37 cellular contexts compared by ENCODE assay signal in the genomic region with DNA sequence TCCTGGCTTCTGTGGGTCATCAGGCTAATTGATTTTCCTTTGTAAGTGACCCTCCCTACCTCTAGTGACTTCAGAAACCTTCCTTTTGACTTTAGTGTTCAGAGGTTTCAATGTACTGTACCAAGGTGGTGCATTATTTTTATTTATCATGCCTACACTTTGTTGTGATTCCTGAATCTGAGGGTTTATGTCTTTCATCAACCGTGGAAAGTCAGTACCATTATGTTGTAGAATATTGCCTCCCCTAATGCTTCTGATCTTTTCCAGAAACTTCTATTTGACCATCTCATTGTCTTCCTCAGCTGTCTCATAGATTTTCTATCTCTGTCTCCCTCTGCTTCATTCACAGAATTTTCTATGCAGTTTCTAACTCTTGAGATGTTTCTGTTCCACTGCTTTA.
DNase-seq lines count a peak whose midpoint lies in the region; ATAC-seq, FAIRE-seq and TF ChIP-seq lines count a peak whose summit lies in the region.
"Had no signal": no experiment of that assay in that cellular context is flagged by ENCODE, and none has a peak within 500 bp of the region (broad histone marks: within the 10 kb centered on the region; RNA-seq: fewer than 3 reads in every experiment).

No MANE protein-coding gene starts in this region.

- DNase-seq in activated T-cell treated with anti-CD3 and anti-CD28 coated beads, Interleukin-2, amount 50 U/mL, for 72 hours = no peak
- DNase-seq in activated T-cell treated with anti-CD3 and anti-CD28 coated beads, Interleukin-2, amount 50 U/mL, for 1 hour = no peak
- no peak for DNase-seq in activated naive CD4-positive, alpha-beta T cell treated with anti-CD3 and anti-CD28 coated beads, Interleukin-2, amount 10 ng/mL, durations not matched to agents 7 days and 5 days
- no peak for DNase-seq in activated naive CD4-positive, alpha-beta T cell treated with anti-CD3 and anti-CD28 coated beads, Interleukin-2, amount 50 U/mL, for 72 hours (ENCODE audit: low spot score in 2 of 2)
- DNase-seq in GM12892 (ENCODE audit: insufficient read length) = no peak
- DNase-seq in mesenchymal stem cell = no peak
- DNase-seq: 8988T; ACHN; AML-193; BE2C; C1 segment of cervical spinal cord; Caco-2; Calu3; CD4-positive, alpha-beta memory T cell; CD4-positive, alpha-beta T cell; CD4-positive, CD25-positive, alpha-beta regulatory T cell; CD8-positive, alpha-beta memory T cell; CD8-positive, alpha-beta T cell; COR-L47; DMS 273 treated with DMSO at 0.1 percent for 48 hours; DMS153; DMS53; DMS79; DMS79 treated with DMSO at 0.1 percent for 48 hours; DND-41; EL had no signal

- ATAC-seq in activated T-cell treated with anti-CD3 and anti-CD28 coated beads, Interleukin-2, amount 50 U/mL, for 72 hours (replicated peaks in 1 of 2) = no peak
- no peak for ATAC-seq in activated naive CD4-positive, alpha-beta T cell treated with anti-CD3 and anti-CD28 coated beads, Interleukin-2, amount 50 U/mL, for 72 hours
- no peak for ATAC-seq in GM19463 (IDR thresholded peaks at IDR 0.05; ENCODE audit: unreplicated experiment)
- ATAC-seq: A549; CD8-positive, alpha-beta T cell had no signal

- no peaks in the 10 kb centered on the region for H3K9me3 ChIP-seq in HEK293 (ENCODE audit: control insufficient read depth, insufficient read depth, low read depth, low read length)
- peaks cover 60% of the 10 kb centered on the region for H3K9me3 ChIP-seq in mesenchymal stem cell (ENCODE audit: control insufficient read depth, low read length)
- H3K9me3 ChIP-seq: BE2C had no signal

- H3K79me1 ChIP-seq in mesenchymal stem cell (replicated peaks; ENCODE audit: low read length, poor library complexity, severe bottlenecking) = no peaks in the 10 kb centered on the region

- no peak overlapping the region for H3K4me2 ChIP-seq in mesenchymal stem cell (ENCODE audit: low read length, poor library complexity, severe bottlenecking)
- H3K4me2 ChIP-seq: A549; BLaER1; BLaER1 treated with 17β-estradiol and CSF1 and Interleukin-3, amounts not matched to agents 10 nM and 100 nM had no signal

- peak; percentile 51 for FAIRE-seq in GM12892 (lab: Jason Lieb, UNC)
- FAIRE-seq: A204.1, A549, D721Med had no signal

- H2BK12ac ChIP-seq in mesenchymal stem cell (ENCODE audit: low read length in 2 of 2) = no peak overlapping the region

- no peaks in the 10 kb centered on the region for H3K27me3 Mint-ChIP-seq in activated T-cell treated with anti-CD3 and anti-CD28 coated beads, Interleukin-2, amount 50 U/mL, for 72 hours (ENCODE audit: low read depth)
- no peaks in the 10 kb centered on the region for H3K27me3 Mint-ChIP-seq in activated naive CD4-positive, alpha-beta T cell treated with anti-CD3 and anti-CD28 coated beads, Interleukin-2, amount 10 ng/mL, durations not matched to agents 7 days and 5 days
- H3K27me3 Mint-ChIP-seq: B cell; CD4-positive, alpha-beta memory T cell; CD4-positive, alpha-beta T cell; CD4-positive, CD25-positive, alpha-beta regulatory T cell had no signal

- H2BK15ac ChIP-seq in mesenchymal stem cell (ENCODE audit: low read depth, poor library complexity, severe bottlenecking) = no peak overlapping the region

- no peak overlapping the region for H3K18ac ChIP-seq in mesenchymal stem cell (ENCODE audit: low read depth in 1 of 2, low read length in 2 of 2)

- H3K4me1 ChIP-seq in HEK293 (ENCODE audit: control insufficient read depth, insufficient read depth, low read length) (no peaks in the 10 kb centered on the region), mesenchymal stem cell (ENCODE audit: control insufficient read depth, insufficient read depth, low read depth, low read length) (peaks cover 3% of the 10 kb centered on the region)
- H3K4me1 ChIP-seq: A549; BE2C; BLaER1; BLaER1 treated with 17β-estradiol and CSF1 and Interleukin-3, amounts not matched to agents 10 nM and 100 nM; Caco-2 had no signal

- no peak overlapping the region for H2BK5ac ChIP-seq in mesenchymal stem cell (ENCODE audit: low read depth, low read length, poor library complexity, severe bottlenecking)

- H3K27ac ChIP-seq in HEK293 (ENCODE audit: extremely low read depth, low read depth, low read length) = no peak overlapping the region
- H3K27ac ChIP-seq in mesenchymal stem cell (ENCODE audit: low read length, poor library complexity, severe bottlenecking) = no peak overlapping the region
- H3K27ac ChIP-seq: 22Rv1; A549; BLaER1; BLaER1 treated with 17β-estradiol and CSF1 and Interleukin-3, amounts not matched to agents 10 nM and 100 nM; C4-2B had no signal

- no peak for TF ChIP-seq POLR2A in GM12892 (IDR thresholded peaks at IDR 0.05; ENCODE audit: low read depth, low read length)

- H3K9me3 Mint-ChIP-seq in activated T-cell treated with anti-CD3 and anti-CD28 coated beads, Interleukin-2, amount 50 U/mL, for 72 hours = peaks cover 5 to 6% of the 10 kb centered on the region in 2 donors
- peaks cover 18% of the 10 kb centered on the region for H3K9me3 Mint-ChIP-seq in activated naive CD4-positive, alpha-beta T cell treated with anti-CD3 and anti-CD28 coated beads, Interleukin-2, amount 10 ng/mL, durations not matched to agents 7 days and 5 days
- peaks cover 11 to 35% of the 10 kb centered on the region in 2 donors for H3K9me3 Mint-ChIP-seq in activated naive CD4-positive, alpha-beta T cell treated with anti-CD3 and anti-CD28 coated beads, Interleukin-2, amount 50 U/mL, for 72 hours

- H3K9ac ChIP-seq in mesenchymal stem cell (ENCODE audit: low read length) = no peak overlapping the region
- H3K9ac ChIP-seq: BLaER1; BLaER1 treated with 17β-estradiol and CSF1 and Interleukin-3, amounts not matched to agents 10 nM and 100 nM had no signal

- no peak overlapping the region for H4K91ac ChIP-seq in mesenchymal stem cell (ENCODE audit: low read length)

- no peak overlapping the region for H2AFZ ChIP-seq in mesenchymal stem cell (ENCODE audit: low read depth, low read length)

- H3K14ac ChIP-seq in mesenchymal stem cell (ENCODE audit: low read length in 2 of 2) = no peak overlapping the region

- no peaks in the 10 kb centered on the region for H3K4me1 Mint-ChIP-seq in activated T-cell treated with anti-CD3 and anti-CD28 coated beads, Interleukin-2, amount 50 U/mL, for 72 hours (ENCODE audit: low read depth)
- peaks cover 3% of the 10 kb centered on the region for H3K4me1 Mint-ChIP-seq in activated naive CD4-positive, alpha-beta T cell treated with anti-CD3 and anti-CD28 coated beads, Interleukin-2, amount 10 ng/mL, durations not matched to agents 7 days and 5 days
- H3K4me1 Mint-ChIP-seq: B cell; CD14-positive monocyte; CD4-positive, CD25-positive, alpha-beta regulatory T cell; CD8-positive, alpha-beta memory T cell had no signal

- H3K27ac Mint-ChIP-seq in activated T-cell treated with anti-CD3 and anti-CD28 coated beads, Interleukin-2, amount 50 U/mL, for 72 hours = peak overlapping the region; percentile 36
- H3K27ac Mint-ChIP-seq in activated naive CD4-positive, alpha-beta T cell treated with anti-CD3 and anti-CD28 coated beads, Interleukin-2, amount 10 ng/mL, durations not matched to agents 7 days and 5 days = peak overlapping the region; percentile 51
- no peak overlapping the region for H3K27ac Mint-ChIP-seq in activated naive CD4-positive, alpha-beta T cell treated with anti-CD3 and anti-CD28 coated beads, Interleukin-2, amount 50 U/mL, for 72 hours
- H3K27ac Mint-ChIP-seq: B cell; CD4-positive, alpha-beta memory T cell; CD4-positive, alpha-beta T cell; CD4-positive, CD25-positive, alpha-beta regulatory T cell; CD8-positive, alpha-beta T cell had no signal

- no peak overlapping the region for H2BK120ac ChIP-seq in mesenchymal stem cell (ENCODE audit: low read depth, low read length)

- H4K8ac ChIP-seq in mesenchymal stem cell (ENCODE audit: low read length) = no peak overlapping the region

- H3K36me3 ChIP-seq in HEK293 (ENCODE audit: control insufficient read depth in 2 of 2, insufficient read depth in 1 of 2, low read length in 2 of 2) (no peaks in the 10 kb centered on the region), mesenchymal stem cell (ENCODE audit: control insufficient read depth in 1 of 2, insufficient read depth in 2 of 2, low read depth in 1 of 2, low read length in 2 of 2) (no peaks in the 10 kb centered on the region)
- H3K36me3 ChIP-seq: BE2C, BLaER1 had no signal

- POLR2A ChIA-PET in HEK293 (lab: Yijun Ruan, JAX) = no interaction called here

- CTCF ChIA-PET in activated naive CD4-positive, alpha-beta T cell treated with anti-CD3 and anti-CD28 coated beads, Interleukin-2, amount 10 ng/mL, durations not matched to agents 7 days and 5 days (lab: Charles Lee) = no interaction called here
- CTCF ChIA-PET in HEK293 (lab: Yijun Ruan, JAX) = no interaction called here

- H3K27me3 ChIP-seq in mesenchymal stem cell (ENCODE audit: control insufficient read depth in 1 of 2, insufficient read depth in 1 of 2, low read length in 2 of 2) = peaks cover 15 to 20% of the 10 kb centered on the region in 2 experiments
- H3K27me3 ChIP-seq: BE2C; BLaER1; BLaER1 treated with 17β-estradiol and CSF1 and Interleukin-3, amounts not matched to agents 10 nM and 100 nM had no signal

- H3K4me3 Mint-ChIP-seq in activated T-cell treated with anti-CD3 and anti-CD28 coated beads, Interleukin-2, amount 50 U/mL, for 72 hours = no peak overlapping the region
- H3K4me3 Mint-ChIP-seq in activated naive CD4-positive, alpha-beta T cell treated with anti-CD3 and anti-CD28 coated beads, Interleukin-2, amount 10 ng/mL, durations not matched to agents 7 days and 5 days = no peak overlapping the region
- H3K4me3 Mint-ChIP-seq: B cell; CD14-positive monocyte; CD4-positive, alpha-beta memory T cell; CD4-positive, alpha-beta T cell; CD4-positive, CD25-positive, alpha-beta regulatory T cell; CD8-positive, alpha-beta memory T cell; CD8-positive, alpha-beta T cell had no signal

- H3K4ac ChIP-seq in mesenchymal stem cell (ENCODE audit: low read depth in 1 of 2, low read length in 2 of 2) = no peak overlapping the region

- H3K36me3 Mint-ChIP-seq in activated T-cell treated with anti-CD3 and anti-CD28 coated beads, Interleukin-2, amount 50 U/mL, for 72 hours (ENCODE audit: insufficient read depth in 2 of 2) = peaks cover 7 to 13% of the 10 kb centered on the region in 2 donors
- H3K36me3 Mint-ChIP-seq in activated naive CD4-positive, alpha-beta T cell treated with anti-CD3 and anti-CD28 coated beads, Interleukin-2, amount 10 ng/mL, durations not matched to agents 7 days and 5 days = peaks cover 19% of the 10 kb centered on the region
- peaks cover 24 to 34% of the 10 kb centered on the region in 2 donors for H3K36me3 Mint-ChIP-seq in activated naive CD4-positive, alpha-beta T cell treated with anti-CD3 and anti-CD28 coated beads, Interleukin-2, amount 50 U/mL, for 72 hours

- TF ChIP-seq CTCF in HEK293 (tag by site-specific recombination; IDR thresholded peaks at IDR 0.05) = no peak

- H3K4me3 ChIP-seq in HEK293 (ENCODE audit: low read depth, low read length) (no peak overlapping the region), mesenchymal stem cell (ENCODE audit: insufficient read depth in 1 of 2, low read depth in 1 of 2, low read length in 2 of 2) (no peak overlapping the region)
- H3K4me3 ChIP-seq: A549; BLaER1; BLaER1 treated with 17β-estradiol and CSF1 and Interleukin-3, amounts not matched to agents 10 nM and 100 nM had no signal

- H3K23ac ChIP-seq in mesenchymal stem cell (ENCODE audit: low read length in 2 of 2) = no peak overlapping the region

- WGBS in mesenchymal stem cell = 81% methylated on average over 1 of the region's 1 CpG

- no peak overlapping the region for H2AK5ac ChIP-seq in mesenchymal stem cell (ENCODE audit: low read length, severe bottlenecking)

Comparison
In these comparisons a context has a peak if more than half of its experiments do, and no peak if none do; other contexts are left out.
1. H3K27ac Mint-ChIP-seq: peak in activated T-cell treated with anti-CD3 and anti-CD28 coated beads, Interleukin-2, amount 50 U/mL, for 72 hours (single experiment) and activated naive CD4-positive, alpha-beta T cell treated with anti-CD3 and anti-CD28 coated beads, Interleukin-2, amount 10 ng/mL, durations not matched to agents 7 days and 5 days (single experiment); none in activated naive CD4-positive, alpha-beta T cell treated with anti-CD3 and anti-CD28 coated beads, Interleukin-2, amount 50 U/mL, for 72 hours (0 of 2).